In genomic region chrX:151974336-151975227, GRCh38 we compare ENCODE assay signal across 8 cellular contexts. TPM values are rescaled to one million over a fixed set of nuclear protein-coding genes. Genes with fewer than 3 reads are reported as not detected.
DNase-seq lines count a peak whose midpoint lies in the region; ATAC-seq, FAIRE-seq and TF ChIP-seq lines count a peak whose summit lies in the region.

TSS of gene GABRE (minus strand) at chrX:151974676. CDS start at chrX:151974625, 51 bp downstream.

- H3K4me3 Mint-ChIP-seq in chondrocyte (ENCODE audit: unreplicated experiment), result peak within 1 kb of the TSS; percentile 41

- no peaks in the 10 kb centered on the region for H3K27me3 ChIP-seq in ACC112 (ENCODE audit: insufficient read depth, low read length)
- H3K27me3 ChIP-seq in HUES64 (ENCODE audit: insufficient read depth, low read length), result peaks cover 30% of the 10 kb centered on the region
- no peaks in the 10 kb centered on the region for H3K27me3 ChIP-seq in transverse colon

- no peak for TF ChIP-seq EP300 in transverse colon (IDR thresholded peaks at IDR 0.05; ENCODE audit: low read depth)

- DNase-seq in chondrocyte (ENCODE audit: low spot score) (no peak), left lobe of liver (ENCODE audit: low spot score) (no peak), transverse colon (peak; percentile 73), activated gamma-delta T cell (lab: John Stamatoyannopoulos, UW) (no peak), GM19239 (ENCODE audit: insufficient read length, low spot score) (no peak)

- FAIRE-seq in GM19239 (lab: Jason Lieb, UNC), result no peak

- in situ Hi-C loops in transverse colon (cut with MboI; ENCODE audit: low pct_ligation_motif_present in 1 of 4, low pct_unique_long_range_greater_than_20kb in 1 of 4, low sequenced_read_pairs in 3 of 4), result no loop called here

- TF ChIP-seq POLR2A in transverse colon (IDR thresholded peaks at IDR 0.05), result peak; percentile 70

- H3K27me3 Mint-ChIP-seq in chondrocyte (ENCODE audit: low read depth), result no peaks in the 10 kb centered on the region

- H3K27ac Mint-ChIP-seq in chondrocyte (ENCODE audit: unreplicated experiment), result no peak within 1 kb of the TSS

- H2AFZ ChIP-seq in ACC112 (ENCODE audit: low read length, unreplicated experiment), result no peak within 1 kb of the TSS

- peaks cover 6% of the 10 kb centered on the region; the same call in 1 of the 2 replicates for H3K36me3 ChIP-seq in ACC112 (ENCODE audit: insufficient read depth, low read length)
- no peaks in the 10 kb centered on the region for H3K36me3 ChIP-seq in HUES64 (ENCODE audit: insufficient read depth, low read length)
- H3K36me3 ChIP-seq in transverse colon, result no peaks in the 10 kb centered on the region

- ATAC-seq in left lobe of liver (peak; percentile 81), HG02759 (IDR thresholded peaks at IDR 0.05; ENCODE audit: unreplicated experiment) (no peak)

- H3K9me3 ChIP-seq in HUES64 (ENCODE audit: insufficient read depth, low read depth, low read length) (no peaks in the 10 kb centered on the region), transverse colon (no peaks in the 10 kb centered on the region)

- H3K9me3 Mint-ChIP-seq in chondrocyte (ENCODE audit: low read depth), result peaks cover 7% of the 10 kb centered on the region

- WGBS in HUES64, result 2% methylated on average over 81 of the region's 90 CpGs
- WGBS in transverse colon (ENCODE audit: low coverage in 1 of 2), 2 donors, result 64% methylated on average over 56 of the region's 90 CpGs; no CpG with 5 or more reads in 1 of the 2 donors

- H3K79me2 ChIP-seq in ACC112 (ENCODE audit: control insufficient read depth, insufficient read depth, low read length, unreplicated experiment), result peaks cover 40% of the 10 kb centered on the region

- intact Hi-C loops in transverse colon (cut with DNase I; ENCODE audit: low total_unique reads), result no loop called here

- H3K27ac ChIP-seq in ACC112 (ENCODE audit: low read depth, low read length), result peak within 1 kb of the TSS; percentile 64
- H3K27ac ChIP-seq in HUES64 (ENCODE audit: low read depth, low read length), result no peak within 1 kb of the TSS
- H3K27ac ChIP-seq in transverse colon, result peak within 1 kb of the TSS; percentile 73 to 86 (median 80)

- H3K4me1 Mint-ChIP-seq in chondrocyte (ENCODE audit: low read depth), result peaks cover 7% of the 10 kb centered on the region

- peak within 1 kb of the TSS; percentile 96 for H3K4me3 ChIP-seq in ACC112 (ENCODE audit: low read depth, low read length)
- H3K4me3 ChIP-seq in HUES64 (ENCODE audit: low read length), result peak within 1 kb of the TSS; percentile 45
- peak within 1 kb of the TSS; percentile 41 to 58 (median 55) for H3K4me3 ChIP-seq in transverse colon

- no peak within 1 kb of the TSS for H3K9ac ChIP-seq in HUES64 (ENCODE audit: low read depth, low read length)

- H3K4me1 ChIP-seq in ACC112 (ENCODE audit: control insufficient read depth, insufficient read depth, low read length, unreplicated experiment) (peaks cover 16% of the 10 kb centered on the region), HUES64 (ENCODE audit: insufficient read depth, low read length) (no peaks in the 10 kb centered on the region), transverse colon (no peaks in the 10 kb centered on the region)

- H3K36me3 Mint-ChIP-seq in chondrocyte (ENCODE audit: low read depth), result no peaks in the 10 kb centered on the region

- TF ChIP-seq CTCF in chondrocyte (IDR thresholded peaks at IDR 0.05), result no peak
- TF ChIP-seq CTCF in transverse colon (IDR thresholded peaks at IDR 0.05), result no peak

RNA-seq across cellular contexts. Expression of gene GABRE, which starts in this region (rescaled TPM):
- polyA plus RNA-seq in HUES64 (2013, experiment 1 of 2), result 1.7 TPM
- polyA plus RNA-seq in HUES64 (2013, experiment 2 of 2), result 1.8 TPM
- total RNA-seq in chondrocyte (0.51 to 1.0 TPM (median 0.94 TPM) in 3 replicates), left lobe of liver (2.1 TPM), transverse colon (10 to 100 TPM; 31.4 to 81.0 (median 73.4) TPM)

Comparison
In these comparisons a context has a peak if more than half of its experiments do, and no peak if none do; other contexts are left out.
1. RNA of gene GABRE (total RNA-seq): 31.4 to 81.0 TPM in transverse colon; 2.1 TPM in left lobe of liver (single experiment) and 0.51 to 1.0 TPM in chondrocyte; every median in the first group is over 10 times any median in the second.
2. H3K4me3 ChIP-seq: peak in every context shown above with its lines; median percentile 96 in ACC112; 55 in transverse colon; 45 in HUES64.